ENCODE assay signal across 1 cellular context in the genomic region with DNA sequence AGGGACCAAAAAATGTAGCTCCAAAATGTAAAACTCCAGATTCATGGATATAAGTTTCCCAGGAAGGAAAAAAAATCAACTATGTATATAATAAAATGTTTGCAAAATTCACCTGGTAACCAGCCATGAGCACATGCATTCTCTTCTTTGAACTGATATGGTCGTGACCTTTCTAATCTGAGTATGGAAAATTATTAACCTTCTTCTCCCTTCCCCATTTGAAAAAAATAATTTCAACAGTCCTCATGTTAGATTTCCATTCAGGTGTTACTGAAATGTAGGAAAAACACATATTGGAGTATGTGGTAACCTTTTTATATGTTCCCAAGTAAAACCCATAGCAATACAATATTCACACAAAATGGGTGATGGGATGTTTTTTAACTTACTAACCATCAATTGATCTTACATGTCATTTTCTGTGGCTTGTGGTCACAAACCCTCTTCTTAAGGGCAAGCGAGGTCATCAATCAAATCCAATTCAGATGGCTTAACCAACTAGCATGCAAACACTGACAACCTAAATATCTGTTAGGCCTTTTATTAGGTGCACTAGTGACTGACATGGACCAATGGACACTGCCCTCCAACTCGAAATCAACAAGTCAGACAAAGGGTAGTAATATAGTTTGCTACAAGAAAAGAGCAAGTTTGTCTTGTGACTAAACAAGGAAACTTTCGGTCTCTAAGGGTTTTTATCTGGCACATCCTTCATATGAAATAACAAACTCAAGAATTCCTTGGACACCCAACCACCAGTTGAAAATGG.
TF ChIP-seq lines count a peak whose summit lies in the region.

No MANE protein-coding gene starts in this region.

TF ChIP-seq in GM12878, 131 proteins besides CTCF, POLR2A, EP300 and RAD21 (continued from another document):
- TF ChIP-seq E2F4 (IDR thresholded peaks at IDR 0.05; ENCODE audit: low read depth, low read length) (no peak), NRF1 (conservative IDR thresholded peaks at IDR 0.05; ENCODE audit: low read depth, low read length) (no peak), TCF12 (IDR thresholded peaks at IDR 0.05; ENCODE audit: low read depth, low read length) (0 out of 2 replicates have a peak, but pooled peaks have one; percentile 30), RB1 (IDR thresholded peaks at IDR 0.05; ENCODE audit: borderline replicate concordance) (peak; percentile 27; the same call in 1 of the 2 replicates), MXI1 (IDR thresholded peaks at IDR 0.05; ENCODE audit: low read depth, low read length) (no peak), NBN (IDR thresholded peaks at IDR 0.05) (peak; percentile 59; the same call in 1 of the 2 replicates), NFIC (IDR thresholded peaks at IDR 0.05; ENCODE audit: low read depth, low read length) (peak; percentile 37; the same call in 1 of the 2 replicates), GATAD2B (conservative IDR thresholded peaks at IDR 0.05; ENCODE audit: low read depth) (peak; percentile 65; the same call in 1 of the 2 replicates), ZNF217 (IDR thresholded peaks at IDR 0.05) (peak; percentile 68), IKZF2 (IDR thresholded peaks at IDR 0.05) (peak; percentile 69 to 79), SIX5 (IDR thresholded peaks at IDR 0.05; ENCODE audit: low read depth, low read length, severe bottlenecking) (no peak), BRCA1 (IDR thresholded peaks at IDR 0.05; ENCODE audit: low read depth, low read length) (no peak), MLLT1 (IDR thresholded peaks at IDR 0.05) (peak; percentile 93), JUND (IDR thresholded peaks at IDR 0.05; ENCODE audit: low read depth, low read length) (no peak), CHD2 (IDR thresholded peaks at IDR 0.05; ENCODE audit: borderline replicate concordance, low read depth, low read length) (peak; percentile 33; the same call in 1 of the 2 replicates), PAX5 (IDR thresholded peaks at IDR 0.05; ENCODE audit: borderline replicate concordance, low read depth, low read length) (peak; percentile 43; the same call in 1 of the 2 replicates), ASH2L (IDR thresholded peaks at IDR 0.05; ENCODE audit: borderline replicate concordance, low read depth) (no peak), HDAC6 (IDR thresholded peaks at IDR 0.05; ENCODE audit: unreplicated experiment) (no peak), NR2C1 (IDR thresholded peaks at IDR 0.05) (no peak), RFX5 (IDR thresholded peaks at IDR 0.05; ENCODE audit: low read depth, low read length) (no peak)
- TF ChIP-seq, protein P1, sequence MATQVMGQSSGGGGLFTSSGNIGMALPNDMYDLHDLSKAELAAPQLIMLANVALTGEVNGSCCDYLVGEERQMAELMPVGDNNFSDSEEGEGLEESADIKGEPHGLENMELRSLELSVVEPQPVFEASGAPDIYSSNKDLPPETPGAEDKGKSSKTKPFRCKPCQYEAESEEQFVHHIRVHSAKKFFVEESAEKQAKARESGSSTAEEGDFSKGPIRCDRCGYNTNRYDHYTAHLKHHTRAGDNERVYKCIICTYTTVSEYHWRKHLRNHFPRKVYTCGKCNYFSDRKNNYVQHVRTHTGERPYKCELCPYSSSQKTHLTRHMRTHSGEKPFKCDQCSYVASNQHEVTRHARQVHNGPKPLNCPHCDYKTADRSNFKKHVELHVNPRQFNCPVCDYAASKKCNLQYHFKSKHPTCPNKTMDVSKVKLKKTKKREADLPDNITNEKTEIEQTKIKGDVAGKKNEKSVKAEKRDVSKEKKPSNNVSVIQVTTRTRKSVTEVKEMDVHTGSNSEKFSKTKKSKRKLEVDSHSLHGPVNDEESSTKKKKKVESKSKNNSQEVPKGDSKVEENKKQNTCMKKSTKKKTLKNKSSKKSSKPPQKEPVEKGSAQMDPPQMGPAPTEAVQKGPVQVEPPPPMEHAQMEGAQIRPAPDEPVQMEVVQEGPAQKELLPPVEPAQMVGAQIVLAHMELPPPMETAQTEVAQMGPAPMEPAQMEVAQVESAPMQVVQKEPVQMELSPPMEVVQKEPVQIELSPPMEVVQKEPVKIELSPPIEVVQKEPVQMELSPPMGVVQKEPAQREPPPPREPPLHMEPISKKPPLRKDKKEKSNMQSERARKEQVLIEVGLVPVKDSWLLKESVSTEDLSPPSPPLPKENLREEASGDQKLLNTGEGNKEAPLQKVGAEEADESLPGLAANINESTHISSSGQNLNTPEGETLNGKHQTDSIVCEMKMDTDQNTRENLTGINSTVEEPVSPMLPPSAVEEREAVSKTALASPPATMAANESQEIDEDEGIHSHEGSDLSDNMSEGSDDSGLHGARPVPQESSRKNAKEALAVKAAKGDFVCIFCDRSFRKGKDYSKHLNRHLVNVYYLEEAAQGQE (IDR thresholded peaks at IDR 0.05; ENCODE audit: low read depth, low read length), result no peak
- TF ChIP-seq, protein P2, sequence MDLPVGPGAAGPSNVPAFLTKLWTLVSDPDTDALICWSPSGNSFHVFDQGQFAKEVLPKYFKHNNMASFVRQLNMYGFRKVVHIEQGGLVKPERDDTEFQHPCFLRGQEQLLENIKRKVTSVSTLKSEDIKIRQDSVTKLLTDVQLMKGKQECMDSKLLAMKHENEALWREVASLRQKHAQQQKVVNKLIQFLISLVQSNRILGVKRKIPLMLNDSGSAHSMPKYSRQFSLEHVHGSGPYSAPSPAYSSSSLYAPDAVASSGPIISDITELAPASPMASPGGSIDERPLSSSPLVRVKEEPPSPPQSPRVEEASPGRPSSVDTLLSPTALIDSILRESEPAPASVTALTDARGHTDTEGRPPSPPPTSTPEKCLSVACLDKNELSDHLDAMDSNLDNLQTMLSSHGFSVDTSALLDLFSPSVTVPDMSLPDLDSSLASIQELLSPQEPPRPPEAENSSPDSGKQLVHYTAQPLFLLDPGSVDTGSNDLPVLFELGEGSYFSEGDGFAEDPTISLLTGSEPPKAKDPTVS (IDR thresholded peaks at IDR 0.05; ENCODE audit: low read depth, low read length), result no peak
- TF ChIP-seq, protein P3, sequence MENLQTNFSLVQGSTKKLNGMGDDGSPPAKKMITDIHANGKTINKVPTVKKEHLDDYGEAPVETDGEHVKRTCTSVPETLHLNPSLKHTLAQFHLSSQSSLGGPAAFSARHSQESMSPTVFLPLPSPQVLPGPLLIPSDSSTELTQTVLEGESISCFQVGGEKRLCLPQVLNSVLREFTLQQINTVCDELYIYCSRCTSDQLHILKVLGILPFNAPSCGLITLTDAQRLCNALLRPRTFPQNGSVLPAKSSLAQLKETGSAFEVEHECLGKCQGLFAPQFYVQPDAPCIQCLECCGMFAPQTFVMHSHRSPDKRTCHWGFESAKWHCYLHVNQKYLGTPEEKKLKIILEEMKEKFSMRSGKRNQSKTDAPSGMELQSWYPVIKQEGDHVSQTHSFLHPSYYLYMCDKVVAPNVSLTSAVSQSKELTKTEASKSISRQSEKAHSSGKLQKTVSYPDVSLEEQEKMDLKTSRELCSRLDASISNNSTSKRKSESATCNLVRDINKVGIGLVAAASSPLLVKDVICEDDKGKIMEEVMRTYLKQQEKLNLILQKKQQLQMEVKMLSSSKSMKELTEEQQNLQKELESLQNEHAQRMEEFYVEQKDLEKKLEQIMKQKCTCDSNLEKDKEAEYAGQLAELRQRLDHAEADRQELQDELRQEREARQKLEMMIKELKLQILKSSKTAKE (IDR thresholded peaks at IDR 0.05; ENCODE audit: low read depth, poor library complexity, severe bottlenecking), result peak; percentile 35
TF ChIP-seq in GM12878: peak in this region for 28.
